21 cellular contexts compared by ENCODE assay signal in the genomic region with DNA sequence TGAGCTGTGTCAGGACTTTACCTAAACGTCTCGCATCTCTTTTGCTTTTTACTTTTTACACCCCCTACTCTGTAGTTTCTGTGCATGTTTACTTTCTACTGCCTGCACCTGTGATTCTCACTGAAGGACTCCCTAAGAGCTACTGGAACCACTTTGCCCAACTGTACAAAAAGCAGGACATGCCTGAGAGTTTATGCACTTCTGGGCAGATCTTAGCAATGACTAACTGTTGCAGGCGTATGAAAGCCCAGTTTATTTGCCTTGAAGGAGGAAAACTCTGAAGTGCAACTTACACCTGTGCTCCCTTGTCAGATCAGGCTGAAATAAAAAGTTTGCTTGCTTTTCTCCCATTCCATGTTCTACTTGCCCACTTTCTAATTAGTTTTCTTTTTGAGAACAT.
DNase-seq lines count a peak whose midpoint lies in the region; ATAC-seq and TF ChIP-seq lines count a peak whose summit lies in the region.
"Had no signal": no experiment of that assay in that cellular context is flagged by ENCODE, and none has a peak within 500 bp of the region (broad histone marks: within the 10 kb centered on the region; RNA-seq: fewer than 3 reads in every experiment).

No MANE protein-coding gene starts in this region.

- no peak overlapping the region for H3K27ac Mint-ChIP-seq in activated naive CD4-positive, alpha-beta T cell treated with anti-CD3 and anti-CD28 coated beads for 36 hours
- H3K27ac Mint-ChIP-seq: CD4-positive, alpha-beta T cell had no signal

- peaks cover 2% of the 10 kb centered on the region for H3K9me3 Mint-ChIP-seq in activated naive CD4-positive, alpha-beta T cell treated with anti-CD3 and anti-CD28 coated beads for 36 hours
- H3K9me3 Mint-ChIP-seq: CD4-positive, alpha-beta T cell had no signal

- H3K27me3 ChIP-seq in lung (ENCODE audit: control insufficient read depth, insufficient read depth) (no peaks in the 10 kb centered on the region), gastrocnemius medialis (no peaks in the 10 kb centered on the region), BE2C (no peaks in the 10 kb centered on the region)
- H3K27me3 ChIP-seq: BLaER1 treated with 17β-estradiol and CSF1 and Interleukin-3, amounts not matched to agents 10 nM and 100 nM; SJSA1 had no signal

- no peak overlapping the region for H3K4me3 Mint-ChIP-seq in activated naive CD4-positive, alpha-beta T cell treated with anti-CD3 and anti-CD28 coated beads for 36 hours
- H3K4me3 Mint-ChIP-seq: CD4-positive, alpha-beta T cell had no signal

- H3K4me3 ChIP-seq in lung (no peak overlapping the region), gastrocnemius medialis (no peak overlapping the region), BE2C (ENCODE audit: low read depth, low read length) (no peak overlapping the region)
- H3K4me3 ChIP-seq: BLaER1 treated with 17β-estradiol and CSF1 and Interleukin-3, amounts not matched to agents 10 nM and 100 nM; SJSA1 had no signal

- 78 to 86% methylated on average over 3 of the region's 3 CpGs for WGBS in lung, 2 donors

- peak; percentile 2 for DNase-seq in AG20443 (ENCODE audit: low spot score)
- peak; percentile 21 for DNase-seq in DMS79 treated with DMSO at 0.1 percent for 48 hours (lab: John Stamatoyannopoulos, UW)
- peak; percentile 74 for DNase-seq in NCI-H510A treated with DMSO at 0.1 percent for 48 hours (lab: John Stamatoyannopoulos, UW)
- no peak for DNase-seq in lung (ENCODE audit: low spot score)
- no peak for DNase-seq in activated naive CD4-positive, alpha-beta T cell treated with anti-CD3 and anti-CD28 coated beads for 36 hours
- no peak for DNase-seq in NCI-H1092 (lab: John Stamatoyannopoulos, UW)
- DNase-seq in gastrocnemius medialis = no peak
- DNase-seq in BE2C = no peak
- DNase-seq: CD4-positive, alpha-beta T cell; GF-D8; HCEC 1CT; Karpas-422; NCI-H1105; NCI-H1436 treated with DMSO at 0.1 percent for 48 hours; NCI-H2029; NCI-H446; NCI-H526 treated with DMSO at 0.1 percent for 48 hours; Right ventricle myocardium superior; RPMI8226 had no signal

- H3K4me1 Mint-ChIP-seq in activated naive CD4-positive, alpha-beta T cell treated with anti-CD3 and anti-CD28 coated beads for 36 hours (ENCODE audit: low read depth) = no peaks in the 10 kb centered on the region

- ATAC-seq in lung (ENCODE audit: insufficient read depth, low FRiP score) (peak; percentile 77), gastrocnemius medialis (no peak)

- H3K27ac ChIP-seq in lung (ENCODE audit: low read depth in 1 of 2, low read length in 1 of 2) (no peak overlapping the region), gastrocnemius medialis (no peak overlapping the region)
- H3K27ac ChIP-seq: BLaER1 treated with 17β-estradiol and CSF1 and Interleukin-3, amounts not matched to agents 10 nM and 100 nM; SJSA1 had no signal

- no peak for TF ChIP-seq POLR2A in gastrocnemius medialis (IDR thresholded peaks at IDR 0.05)

- H3K36me3 ChIP-seq in lung (ENCODE audit: control insufficient read depth in 2 of 2, insufficient read depth in 2 of 2, low read length in 2 of 2) (no peaks in the 10 kb centered on the region), gastrocnemius medialis (no peaks in the 10 kb centered on the region), BE2C (no peaks in the 10 kb centered on the region)
- H3K36me3 ChIP-seq: BLaER1 treated with 17β-estradiol and CSF1 and Interleukin-3, amounts not matched to agents 10 nM and 100 nM; SJSA1 had no signal

- in situ Hi-C loops in gastrocnemius medialis (cut with MboI; ENCODE audit: low sequenced_read_pairs in 4 of 4) = loop anchor here in 1 of 4 donors (25.0 kb wide), 1 partner anchor 905 kb away; a partner anchor contains a TSS

- intact Hi-C loops in activated naive CD4-positive, alpha-beta T cell treated with anti-CD3 and anti-CD28 coated beads for 36 hours (cut with micrococcal nuclease) = no loop called here
- intact Hi-C loops in gastrocnemius medialis (cut with DNase I; ENCODE audit: low total_unique reads) = no loop called here

- TF ChIP-seq CTCF in lung (IDR thresholded peaks at IDR 0.05; ENCODE audit: control extremely low read depth, extremely low read depth) = no peak
- TF ChIP-seq CTCF in gastrocnemius medialis (IDR thresholded peaks at IDR 0.05 in 4 of 5, conservative IDR thresholded peaks at IDR 0.05 in 1 of 5) = no peak
- TF ChIP-seq CTCF in BE2C (IDR thresholded peaks at IDR 0.05; ENCODE audit: low read depth, low read length) = no peak

- H3K36me3 Mint-ChIP-seq in activated naive CD4-positive, alpha-beta T cell treated with anti-CD3 and anti-CD28 coated beads for 36 hours (ENCODE audit: low read depth) = no peaks in the 10 kb centered on the region

- H3K4me1 ChIP-seq in lung (ENCODE audit: control insufficient read depth in 2 of 2, insufficient read depth in 2 of 2, low read length in 2 of 2) (no peaks in the 10 kb centered on the region), gastrocnemius medialis (no peaks in the 10 kb centered on the region), BE2C (no peaks in the 10 kb centered on the region)
- H3K4me1 ChIP-seq: BLaER1 treated with 17β-estradiol and CSF1 and Interleukin-3, amounts not matched to agents 10 nM and 100 nM had no signal

- CTCF ChIA-PET in activated naive CD4-positive, alpha-beta T cell treated with anti-CD3 and anti-CD28 coated beads for 36 hours (lab: Charles Lee) = no interaction called here

- H3K9me3 ChIP-seq in lung (ENCODE audit: control insufficient read depth in 2 of 2, insufficient read depth in 1 of 2, low read length in 1 of 2) (no peaks in the 10 kb centered on the region), gastrocnemius medialis (no peaks in the 10 kb centered on the region), BE2C (no peaks in the 10 kb centered on the region)
- H3K9me3 ChIP-seq: SJSA1 had no signal

- H3K27me3 Mint-ChIP-seq in activated naive CD4-positive, alpha-beta T cell treated with anti-CD3 and anti-CD28 coated beads for 36 hours (ENCODE audit: low read depth) = peaks cover 24% of the 10 kb centered on the region

Comparison
In these comparisons a context has a peak if more than half of its experiments do, and no peak if none do; other contexts are left out.
1. DNase-seq: peak in AG20443 (single experiment), DMS79 treated with DMSO at 0.1 percent for 48 hours (single experiment) and NCI-H510A treated with DMSO at 0.1 percent for 48 hours (single experiment); none in lung (single experiment), activated naive CD4-positive, alpha-beta T cell treated with anti-CD3 and anti-CD28 coated beads for 36 hours (single experiment), NCI-H1092 (single experiment), gastrocnemius medialis (0 of 2) and BE2C (single experiment).